Comparison of ENCODE assay signal across 8 cellular contexts in genomic region chr5:154945695-154946301, GRCh38. TPM values are rescaled to one million over a fixed set of nuclear protein-coding genes. Genes with fewer than 3 reads are reported as not detected.
A peak's percentile ranks its signal among the peaks of the same experiment; 100 is the strongest.
DNase-seq lines count a peak whose midpoint lies in the region; ATAC-seq and TF ChIP-seq lines count a peak whose summit lies in the region.

No MANE protein-coding gene starts in this region.

- peaks cover 3% of the 10 kb centered on the region for H3K27me3 Mint-ChIP-seq in CD4-positive, CD25-positive, alpha-beta regulatory T cell
- no peaks in the 10 kb centered on the region; the same call in 1 of the 2 replicates for H3K27me3 Mint-ChIP-seq in HFFc6 (ENCODE audit: insufficient read depth)

- H3K4me3 Mint-ChIP-seq in CD4-positive, CD25-positive, alpha-beta regulatory T cell, result no peak overlapping the region
- no peak overlapping the region for H3K4me3 Mint-ChIP-seq in HFFc6

- H3K27ac Mint-ChIP-seq in CD4-positive, CD25-positive, alpha-beta regulatory T cell, result no peak overlapping the region
- no peak overlapping the region for H3K27ac Mint-ChIP-seq in HFFc6

- H3K9me3 Mint-ChIP-seq in CD4-positive, CD25-positive, alpha-beta regulatory T cell, result no peaks in the 10 kb centered on the region
- H3K9me3 Mint-ChIP-seq in HFFc6, result no peaks in the 10 kb centered on the region

- H3K36me3 Mint-ChIP-seq in CD4-positive, CD25-positive, alpha-beta regulatory T cell, result peaks cover 14% of the 10 kb centered on the region
- no peaks in the 10 kb centered on the region for H3K36me3 Mint-ChIP-seq in HFFc6 (ENCODE audit: low read depth)

- H3K4me3 ChIP-seq in CD4-positive, CD25-positive, alpha-beta regulatory T cell (ENCODE audit: low read depth, low read length), result no peak overlapping the region
- no peak overlapping the region for H3K4me3 ChIP-seq in breast epithelium

- H3K27ac ChIP-seq in CD4-positive, CD25-positive, alpha-beta regulatory T cell (ENCODE audit: insufficient read depth, low read length, poor library complexity, severe bottlenecking), result no peak overlapping the region
- H3K27ac ChIP-seq in breast epithelium, result no peak overlapping the region

- peaks cover 7% of the 10 kb centered on the region for H3K36me3 ChIP-seq in CD4-positive, CD25-positive, alpha-beta regulatory T cell (ENCODE audit: control insufficient read depth, insufficient read depth, low read length)
- no peaks in the 10 kb centered on the region for H3K36me3 ChIP-seq in breast epithelium

- peak; percentile 84 for TF ChIP-seq CTCF in HFFc6 (IDR thresholded peaks at IDR 0.05)
- TF ChIP-seq CTCF in breast epithelium (IDR thresholded peaks at IDR 0.05), result peak; percentile 13 to 53 (median 52)

- no peak for ATAC-seq in CD4-positive, CD25-positive, alpha-beta regulatory T cell (ENCODE audit: low read depth in 2 of 2)
- ATAC-seq in GM19035 (IDR thresholded peaks at IDR 0.05; ENCODE audit: unreplicated experiment) (no peak), GM18520 (IDR thresholded peaks at IDR 0.05; ENCODE audit: unreplicated experiment) (no peak)

- peaks cover 21% of the 10 kb centered on the region for H3K4me1 ChIP-seq in CD4-positive, CD25-positive, alpha-beta regulatory T cell (ENCODE audit: control insufficient read depth, insufficient read depth, low read length, poor library complexity, severe bottlenecking)
- peaks cover 0 to 12% of the 10 kb centered on the region in 2 donors for H3K4me1 ChIP-seq in breast epithelium

- H3K9me3 ChIP-seq in CD4-positive, CD25-positive, alpha-beta regulatory T cell (ENCODE audit: control insufficient read depth in 2 of 2, low read length in 2 of 2), result no peaks in the 10 kb centered on the region
- no peaks in the 10 kb centered on the region for H3K9me3 ChIP-seq in breast epithelium

- intact Hi-C loops in breast epithelium (cut with DNase I; ENCODE audit: low total_unique reads), result no loop called here

- peak in 2 of 3 donors; percentile 21 to 47 for DNase-seq in CD4-positive, CD25-positive, alpha-beta regulatory T cell
- no peak for DNase-seq in HFFc6
- DNase-seq in breast epithelium (ENCODE audit: low spot score in 2 of 2), result no peak
- peak; percentile 28 for DNase-seq in myocyte (ENCODE audit: low read depth)
- no peak for DNase-seq in NCI-H2107 treated with DMSO at 0.1 percent for 48 hours (lab: John Stamatoyannopoulos, UW; ENCODE audit: unreplicated experiment)
- no peak for DNase-seq in occipital lobe (lab: John Stamatoyannopoulos, UW)

- peaks cover 29 to 53% (median 47%) of the 10 kb centered on the region in 4 donors for H3K4me1 Mint-ChIP-seq in CD4-positive, CD25-positive, alpha-beta regulatory T cell
- H3K4me1 Mint-ChIP-seq in HFFc6 (ENCODE audit: low read depth), result peaks cover 23% of the 10 kb centered on the region

- H3K27me3 ChIP-seq in CD4-positive, CD25-positive, alpha-beta regulatory T cell (ENCODE audit: control insufficient read depth, insufficient read depth, low read length), result no peaks in the 10 kb centered on the region
- no peaks in the 10 kb centered on the region for H3K27me3 ChIP-seq in breast epithelium

- TF ChIP-seq POLR2A in breast epithelium (IDR thresholded peaks at IDR 0.05), result no peak

RNA-seq across cellular contexts. Expression of gene MRPL22, which starts 4.9 kb away (rescaled TPM):
- total RNA-seq in CD4-positive, CD25-positive, alpha-beta regulatory T cell, result 22.8 TPM
- polyA plus RNA-seq in CD4-positive, CD25-positive, alpha-beta regulatory T cell, result 100 to 1,000 TPM; 100 to 138 (median 109) TPM
- 10 to 100 TPM; 44.1 to 60.9 (median 57.7) TPM for total RNA-seq in HFFc6 (2021; fragmentation: NEBNext Ultra II Directional; extraction: Animal tissue kit (Norgen Biotek cat#: 25700))
- total RNA-seq in breast epithelium (10 to 100 TPM; 12.1 to 23.4 (median 21.4) TPM), myocyte (9.3 and 11.4 TPM in 2 replicates), occipital lobe (42.1 TPM)
- polyA plus RNA-seq in myocyte (2012), result 44.2 TPM

RNA-seq across cellular contexts. Expression of gene GEMIN5, which starts 7.8 kb away (rescaled TPM):
- 8.0 TPM for total RNA-seq in CD4-positive, CD25-positive, alpha-beta regulatory T cell
- polyA plus RNA-seq in CD4-positive, CD25-positive, alpha-beta regulatory T cell, result 10 to 100 TPM in 3 of 4 donors, 1 to 10 TPM in 1; 8.2 to 14.0 (median 11.3) TPM
- 10 to 100 TPM; 16.5 to 22.5 (median 17.6) TPM for total RNA-seq in HFFc6 (2021; fragmentation: NEBNext Ultra II Directional; extraction: Animal tissue kit (Norgen Biotek cat#: 25700))
- total RNA-seq in breast epithelium (10 to 100 TPM; 14.4 to 23.2 (median 19.3) TPM), myocyte (19.8 and 22.0 TPM in 2 replicates), occipital lobe (23.1 TPM)
- polyA plus RNA-seq in myocyte (2012), result 8.7 TPM

Comparison
In these comparisons a context has a peak if more than half of its experiments do, and no peak if none do; other contexts are left out.
1. DNase-seq: peak in CD4-positive, CD25-positive, alpha-beta regulatory T cell (2 of 3) and myocyte (single experiment); none in HFFc6 (single experiment), breast epithelium (0 of 2), NCI-H2107 treated with DMSO at 0.1 percent for 48 hours (single experiment) and occipital lobe (single experiment).